In genomic region chr1:33256335-33256700, GRCh38 we compare ENCODE assay signal across 8 cellular contexts. TPM values are rescaled to one million over a fixed set of nuclear protein-coding genes. Genes with fewer than 3 reads are reported as not detected.
A peak's percentile ranks its signal among the peaks of the same experiment; 100 is the strongest.
DNase-seq lines count a peak whose midpoint lies in the region; ATAC-seq and TF ChIP-seq lines count a peak whose summit lies in the region.

TSS of gene ZNF362 (plus strand) at chr1:33256492. CDS start at chr1:33270575, 14,083 bp downstream.

- DNase-seq in EL (peak; percentile 63), HEK293T (ENCODE audit: extremely low spot score) (peak; percentile 89), NCI-H748 treated with DMSO at 0.1 percent for 48 hours (lab: John Stamatoyannopoulos, UW) (peak; percentile 5), lung microvascular endothelial cell (ENCODE audit: low read depth in 2 of 2) (peak; percentile 73 to 82)
- DNase-seq in activated CD8-positive, alpha-beta memory T cell treated with anti-CD3 and anti-CD28 coated beads for 48 hours (ENCODE audit: low read depth in 2 of 3, low spot score in 2 of 3): peak; percentile 25 to 32 (median 32)
- peak; percentile 53 to 61 (median 56) for DNase-seq in effector memory CD8-positive, alpha-beta T cell
- peak; percentile 42 to 64 (median 44) for DNase-seq in stimulated activated CD4-positive, alpha-beta T cell treated with anti-CD3 and anti-CD28 coated beads, TNF-alpha, amount 100 ng/mL, for 4 hours (ENCODE audit: low read depth in 3 of 3)

- ATAC-seq in effector memory CD8-positive, alpha-beta T cell (replicated peaks): peak; percentile 83
- no peak for ATAC-seq in GM21786 (IDR thresholded peaks at IDR 0.05; ENCODE audit: unreplicated experiment)

- peak within 1 kb of the TSS; percentile 98 to 99 for H3K4me3 Mint-ChIP-seq in effector memory CD8-positive, alpha-beta T cell

- H3K27ac Mint-ChIP-seq in effector memory CD8-positive, alpha-beta T cell: peak within 1 kb of the TSS; percentile 97 to 98

- no peaks in the 10 kb centered on the region for H3K9me3 Mint-ChIP-seq in effector memory CD8-positive, alpha-beta T cell

- H3K4me1 Mint-ChIP-seq in effector memory CD8-positive, alpha-beta T cell (ENCODE audit: low read depth in 2 of 2): peaks cover 25 to 27% of the 10 kb centered on the region in 2 donors

- POLR2A ChIA-PET in HEK293T (lab: Yijun Ruan, JAX): no interaction called here

- CTCF ChIA-PET in HEK293T (lab: Yijun Ruan, JAX): no interaction called here

- H3K27me3 Mint-ChIP-seq in effector memory CD8-positive, alpha-beta T cell: no peaks in the 10 kb centered on the region

- H3K36me3 Mint-ChIP-seq in effector memory CD8-positive, alpha-beta T cell (ENCODE audit: insufficient read depth): peaks cover 6% of the 10 kb centered on the region

TF ChIP-seq in HEK293T, 16 proteins besides CTCF, POLR2A, EP300 and RAD21:
- TF ChIP-seq L3MBTL2 (conservative IDR thresholded peaks at IDR 0.05) (no peak), SUZ12 (IDR thresholded peaks at IDR 0.05) (no peak), FOXA1 (IDR thresholded peaks at IDR 0.05) (no peak), NFRKB (IDR thresholded peaks at IDR 0.05) (no peak), LEF1 (IDR thresholded peaks at IDR 0.05; ENCODE audit: borderline replicate concordance) (no peak), CTBP1 (IDR thresholded peaks at IDR 0.05; ENCODE audit: borderline replicate concordance) (no peak), ELF4 (IDR thresholded peaks at IDR 0.05) (no peak), TARDBP (IDR thresholded peaks at IDR 0.05) (no peak), ARNT (IDR thresholded peaks at IDR 0.05) (0 out of 2 replicates have a peak, but pooled peaks have one; percentile 0), FOXK2 (IDR thresholded peaks at IDR 0.05) (no peak), FOXM1 (IDR thresholded peaks at IDR 0.05; ENCODE audit: borderline replicate concordance) (peak; percentile 85), HDGF (IDR thresholded peaks at IDR 0.05; ENCODE audit: borderline replicate concordance) (no peak), PKNOX1 (IDR thresholded peaks at IDR 0.05) (no peak), ZNF384 (IDR thresholded peaks at IDR 0.05) (no peak), BHLHE40 (IDR thresholded peaks at IDR 0.05; ENCODE audit: borderline replicate concordance) (no peak), SP1 (IDR thresholded peaks at IDR 0.05) (no peak)

RNA-seq across cellular contexts. Expression of gene ZNF362, which starts in this region (rescaled TPM):
- 5.4 and 6.3 TPM in 2 replicates for total RNA-seq in lung microvascular endothelial cell

Comparison
In these comparisons a context has a peak if more than half of its experiments do, and no peak if none do; other contexts are left out.
1. DNase-seq: peak in every context shown above with its lines; median percentile 89 in HEK293T; 78 in lung microvascular endothelial cell; 63 in EL; 56 in effector memory CD8-positive, alpha-beta T cell; 44 in stimulated activated CD4-positive, alpha-beta T cell treated with anti-CD3 and anti-CD28 coated beads, TNF-alpha, amount 100 ng/mL, for 4 hours; 32 in activated CD8-positive, alpha-beta memory T cell treated with anti-CD3 and anti-CD28 coated beads for 48 hours; 5 in NCI-H748 treated with DMSO at 0.1 percent for 48 hours.